In genomic region chr10:86400705-86401587, GRCh38 we compare ENCODE assay signal across 9 cellular contexts. TPM values are rescaled to one million over a fixed set of nuclear protein-coding genes. Genes with fewer than 3 reads are reported as not detected.
DNase-seq lines count a peak whose midpoint lies in the region; ATAC-seq and TF ChIP-seq lines count a peak whose summit lies in the region.
"Had no signal": no experiment of that assay in that cellular context is flagged by ENCODE, and none has a peak within 500 bp of the region (broad histone marks: within the 10 kb centered on the region; RNA-seq: fewer than 3 reads in every experiment).

No MANE protein-coding gene starts in this region.

- WGBS in liver = under 1% methylated on average over 76 of the region's 76 CpGs

- peaks cover 23% of the 10 kb centered on the region for H3K4me1 Mint-ChIP-seq in WTC11

- ATAC-seq in GM19372 (IDR thresholded peaks at IDR 0.05; ENCODE audit: low read depth, unreplicated experiment) (peak; percentile 41), HG03460 (IDR thresholded peaks at IDR 0.05; ENCODE audit: unreplicated experiment) (peak; percentile 28), WTC11 (no peak)

- CTCF ChIA-PET in WTC11 (lab: Charles Lee) = interaction anchor here (0.5 to 5.1 kb wide), 37 partner anchors 10 to 498 kb away, joined by 3 to 75 read pairs (median 5); partner anchors contain the start of genes GRID1 and WAPL

- POLR2A ChIA-PET in WTC11 (lab: Charles Lee) = interaction anchor here (0.5 to 2.8 kb wide), 3 partner anchors 11 to 468 kb away, joined by 3 to 20 read pairs (median 3); no protein-coding TSS in a partner anchor

- H3K4me3 ChIP-seq in BLaER1 (peak overlapping the region; percentile 82), liver (ENCODE audit: low read depth in 1 of 3, low read length in 3 of 3) (peak overlapping the region; percentile 49 to 71 (median 67))

- H3K27ac ChIP-seq in BLaER1 (peak overlapping the region; percentile 93), caudate nucleus (ENCODE audit: low read depth, low read length) (peak overlapping the region; percentile 89), liver (ENCODE audit: low read depth in 1 of 2, low read length in 2 of 2) (peak overlapping the region; percentile 81 to 87)

- no peak overlapping the region for H3K27ac Mint-ChIP-seq in WTC11

- H3K4me1 ChIP-seq in BLaER1 = peaks cover 34% of the 10 kb centered on the region
- H3K4me1 ChIP-seq in liver (ENCODE audit: control insufficient read depth in 4 of 4, insufficient read depth in 4 of 4, low read length in 3 of 4) = peaks cover 2 to 30% (median 19%) of the 10 kb centered on the region in 4 donors

- DNase-seq in WTC11 (ENCODE audit: low spot score) = peak; percentile 50
- peak in 44 of 61 donors; percentile 25 to 83 (median 58) for DNase-seq in caudate nucleus (lab: John Stamatoyannopoulos, UW)
- peak in 2 of 3 donors; percentile 45 to 62 for DNase-seq in stimulated activated CD4-positive, alpha-beta T cell treated with anti-CD3 and anti-CD28 coated beads, TNF-alpha, amount 100 ng/mL, for 1 hour (ENCODE audit: low read depth in 3 of 3, low spot score in 1 of 3)
- no peak for DNase-seq in SKM-1 treated with dmso at 0.1 percent for 144 hours (lab: John Stamatoyannopoulos, UW; ENCODE audit: unreplicated experiment)

- peak overlapping the region; percentile 99 for H3K4me2 ChIP-seq in BLaER1

- peaks cover 8% of the 10 kb centered on the region; the same call in 1 of the 2 replicates for H3K9me3 Mint-ChIP-seq in WTC11

- H4K20me1 ChIP-seq in BLaER1 = no peaks in the 10 kb centered on the region

- no peaks in the 10 kb centered on the region for H3K36me3 ChIP-seq in BLaER1
- H3K36me3 ChIP-seq in liver (ENCODE audit: control insufficient read depth in 4 of 4, insufficient read depth in 3 of 4, low read depth in 1 of 4, low read length in 3 of 4) = no peaks in the 10 kb centered on the region

- H3K9ac ChIP-seq in BLaER1 (peak overlapping the region; percentile 88), liver (ENCODE audit: low read depth in 1 of 2, low read length in 2 of 2) (peak overlapping the region; percentile 56 to 62)

- TF ChIP-seq CTCF in WTC11 (IDR thresholded peaks at IDR 0.05) = no peak
- TF ChIP-seq CTCF in liver (IDR thresholded peaks at IDR 0.05; ENCODE audit: low read depth, low read length, missing input control) = peak; percentile 7

- TF ChIP-seq RAD21 in liver (IDR thresholded peaks at IDR 0.05) = no peak

- peak overlapping the region; percentile 71 for H3K4me3 Mint-ChIP-seq in WTC11

- H3K36me3 Mint-ChIP-seq in WTC11 = no peaks in the 10 kb centered on the region

- peaks cover 70% of the 10 kb centered on the region for H3K27me3 Mint-ChIP-seq in WTC11 (ENCODE audit: low read depth)

- H3K27me3 ChIP-seq in BLaER1 (no peaks in the 10 kb centered on the region), liver (ENCODE audit: control insufficient read depth in 4 of 4, insufficient read depth in 4 of 4, low read length in 3 of 4) (no peaks in the 10 kb centered on the region)

- H3K9me3 ChIP-seq in BLaER1 (peaks cover 10% of the 10 kb centered on the region), liver (ENCODE audit: control insufficient read depth in 4 of 4, low read length in 3 of 4) (no peaks in the 10 kb centered on the region)

TF ChIP-seq in WTC11, 78 proteins besides CTCF, POLR2A, EP300 and RAD21:
- TF ChIP-seq, protein P1, sequence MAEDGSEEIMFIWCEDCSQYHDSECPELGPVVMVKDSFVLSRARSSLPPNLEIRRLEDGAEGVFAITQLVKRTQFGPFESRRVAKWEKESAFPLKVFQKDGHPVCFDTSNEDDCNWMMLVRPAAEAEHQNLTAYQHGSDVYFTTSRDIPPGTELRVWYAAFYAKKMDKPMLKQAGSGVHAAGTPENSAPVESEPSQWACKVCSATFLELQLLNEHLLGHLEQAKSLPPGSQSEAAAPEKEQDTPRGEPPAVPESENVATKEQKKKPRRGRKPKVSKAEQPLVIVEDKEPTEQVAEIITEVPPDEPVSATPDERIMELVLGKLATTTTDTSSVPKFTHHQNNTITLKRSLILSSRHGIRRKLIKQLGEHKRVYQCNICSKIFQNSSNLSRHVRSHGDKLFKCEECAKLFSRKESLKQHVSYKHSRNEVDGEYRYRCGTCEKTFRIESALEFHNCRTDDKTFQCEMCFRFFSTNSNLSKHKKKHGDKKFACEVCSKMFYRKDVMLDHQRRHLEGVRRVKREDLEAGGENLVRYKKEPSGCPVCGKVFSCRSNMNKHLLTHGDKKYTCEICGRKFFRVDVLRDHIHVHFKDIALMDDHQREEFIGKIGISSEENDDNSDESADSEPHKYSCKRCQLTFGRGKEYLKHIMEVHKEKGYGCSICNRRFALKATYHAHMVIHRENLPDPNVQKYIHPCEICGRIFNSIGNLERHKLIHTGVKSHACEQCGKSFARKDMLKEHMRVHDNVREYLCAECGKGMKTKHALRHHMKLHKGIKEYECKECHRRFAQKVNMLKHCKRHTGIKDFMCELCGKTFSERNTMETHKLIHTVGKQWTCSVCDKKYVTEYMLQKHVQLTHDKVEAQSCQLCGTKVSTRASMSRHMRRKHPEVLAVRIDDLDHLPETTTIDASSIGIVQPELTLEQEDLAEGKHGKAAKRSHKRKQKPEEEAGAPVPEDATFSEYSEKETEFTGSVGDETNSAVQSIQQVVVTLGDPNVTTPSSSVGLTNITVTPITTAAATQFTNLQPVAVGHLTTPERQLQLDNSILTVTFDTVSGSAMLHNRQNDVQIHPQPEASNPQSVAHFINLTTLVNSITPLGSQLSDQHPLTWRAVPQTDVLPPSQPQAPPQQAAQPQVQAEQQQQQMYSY (CRISPR knock-in tag; IDR thresholded peaks at IDR 0.05) = peak; percentile 66; the same call in 1 of the 2 replicates
- TF ChIP-seq OVOL2 (CRISPR knock-in tag; IDR thresholded peaks at IDR 0.05; ENCODE audit: borderline replicate concordance) (no peak), ZNF423 (CRISPR knock-in tag; IDR thresholded peaks at IDR 0.05) (peak; percentile 19; the same call in 1 of the 2 replicates), FOXP1 (CRISPR knock-in tag; IDR thresholded peaks at IDR 0.05; ENCODE audit: borderline replicate concordance) (no peak), GTF2I (CRISPR knock-in tag; conservative IDR thresholded peaks at IDR 0.05) (peak; percentile 97)

TF ChIP-seq in liver, 16 proteins besides CTCF, POLR2A, EP300 and RAD21:
- peak in 1 of 2 donors; percentile 38 for TF ChIP-seq HNF4A (conservative IDR thresholded peaks at IDR 0.05)
- TF ChIP-seq, protein P2, sequence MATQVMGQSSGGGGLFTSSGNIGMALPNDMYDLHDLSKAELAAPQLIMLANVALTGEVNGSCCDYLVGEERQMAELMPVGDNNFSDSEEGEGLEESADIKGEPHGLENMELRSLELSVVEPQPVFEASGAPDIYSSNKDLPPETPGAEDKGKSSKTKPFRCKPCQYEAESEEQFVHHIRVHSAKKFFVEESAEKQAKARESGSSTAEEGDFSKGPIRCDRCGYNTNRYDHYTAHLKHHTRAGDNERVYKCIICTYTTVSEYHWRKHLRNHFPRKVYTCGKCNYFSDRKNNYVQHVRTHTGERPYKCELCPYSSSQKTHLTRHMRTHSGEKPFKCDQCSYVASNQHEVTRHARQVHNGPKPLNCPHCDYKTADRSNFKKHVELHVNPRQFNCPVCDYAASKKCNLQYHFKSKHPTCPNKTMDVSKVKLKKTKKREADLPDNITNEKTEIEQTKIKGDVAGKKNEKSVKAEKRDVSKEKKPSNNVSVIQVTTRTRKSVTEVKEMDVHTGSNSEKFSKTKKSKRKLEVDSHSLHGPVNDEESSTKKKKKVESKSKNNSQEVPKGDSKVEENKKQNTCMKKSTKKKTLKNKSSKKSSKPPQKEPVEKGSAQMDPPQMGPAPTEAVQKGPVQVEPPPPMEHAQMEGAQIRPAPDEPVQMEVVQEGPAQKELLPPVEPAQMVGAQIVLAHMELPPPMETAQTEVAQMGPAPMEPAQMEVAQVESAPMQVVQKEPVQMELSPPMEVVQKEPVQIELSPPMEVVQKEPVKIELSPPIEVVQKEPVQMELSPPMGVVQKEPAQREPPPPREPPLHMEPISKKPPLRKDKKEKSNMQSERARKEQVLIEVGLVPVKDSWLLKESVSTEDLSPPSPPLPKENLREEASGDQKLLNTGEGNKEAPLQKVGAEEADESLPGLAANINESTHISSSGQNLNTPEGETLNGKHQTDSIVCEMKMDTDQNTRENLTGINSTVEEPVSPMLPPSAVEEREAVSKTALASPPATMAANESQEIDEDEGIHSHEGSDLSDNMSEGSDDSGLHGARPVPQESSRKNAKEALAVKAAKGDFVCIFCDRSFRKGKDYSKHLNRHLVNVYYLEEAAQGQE (IDR thresholded peaks at IDR 0.05) = no peak

RNA-seq across cellular contexts. Expression of gene GRID1, which starts 34.4 kb away (rescaled TPM):
- total RNA-seq in WTC11 (2021) (0.21 to 0.50 TPM (median 0.37 TPM) in 3 replicates), liver (under 1 TPM; 0.14 to 0.17 TPM)
- polyA plus RNA-seq in liver = under 1 TPM in 1 of 2 donors, not detected in 1; 0.09 TPM
- total RNA-seq: T-helper 2 cell treated with Interferon-gamma antibody and Interleukin-4, amounts not matched to agents 100 ng/mL and 5 ng/mL, for 36 hours had no signal
